Comparison of ENCODE assay signal across 20 cellular contexts in genomic region chr12:53808023-53808705, GRCh38. TPM values are rescaled to one million over a fixed set of nuclear protein-coding genes. Genes with fewer than 3 reads are reported as not detected.
DNase-seq lines count a peak whose midpoint lies in the region; TF ChIP-seq lines count a peak whose summit lies in the region.
"Had no signal": no experiment of that assay in that cellular context is flagged by ENCODE, and none has a peak within 500 bp of the region (broad histone marks: within the 10 kb centered on the region; RNA-seq: fewer than 3 reads in every experiment).

No MANE protein-coding gene starts in this region.

- H3K27me3 ChIP-seq in hepatocyte = peaks cover 32% of the 10 kb centered on the region
- H3K27me3 ChIP-seq in liver (ENCODE audit: control insufficient read depth in 4 of 4, insufficient read depth in 4 of 4, low read length in 3 of 4) = no peaks in the 10 kb centered on the region

- no peak overlapping the region for H3K9ac ChIP-seq in liver (ENCODE audit: low read depth in 1 of 2, low read length in 2 of 2)

- H3K79me2 ChIP-seq in hepatocyte = no peaks in the 10 kb centered on the region

- no peak overlapping the region for H2AFZ ChIP-seq in hepatocyte

- 71% methylated on average over 5 of the region's 5 CpGs for WGBS in hepatocyte (ENCODE audit: low lambda C conversion rate, missing lambda C conversion rate)
- WGBS in liver = 58% methylated on average over 5 of the region's 5 CpGs

- H3K4me1 ChIP-seq in hepatocyte (ENCODE audit: insufficient read depth) (no peaks in the 10 kb centered on the region), liver (ENCODE audit: control insufficient read depth in 4 of 4, insufficient read depth in 4 of 4, low read length in 3 of 4) (peaks cover 2 to 12% (median 4%) of the 10 kb centered on the region in 4 donors)
- H3K4me1 ChIP-seq: BE2C had no signal

- H3K9me3 ChIP-seq in hepatocyte (ENCODE audit: low read depth) = no peaks in the 10 kb centered on the region
- H3K9me3 ChIP-seq in liver (ENCODE audit: control insufficient read depth in 4 of 4, low read length in 3 of 4) = no peaks in the 10 kb centered on the region
- H3K9me3 ChIP-seq: BE2C had no signal

- TF ChIP-seq RAD21 in liver (IDR thresholded peaks at IDR 0.05) = peak in 1 of 2 donors; percentile 33

- no peak overlapping the region for H3K4me3 ChIP-seq in hepatocyte
- no peak overlapping the region for H3K4me3 ChIP-seq in liver (ENCODE audit: low read depth in 1 of 3, low read length in 3 of 3)

- no peaks in the 10 kb centered on the region for H3K36me3 ChIP-seq in hepatocyte (replicated peaks; ENCODE audit: insufficient read depth, low read depth)
- H3K36me3 ChIP-seq in liver (ENCODE audit: control insufficient read depth in 4 of 4, insufficient read depth in 3 of 4, low read depth in 1 of 4, low read length in 3 of 4) = no peaks in the 10 kb centered on the region
- H3K36me3 ChIP-seq: BE2C had no signal

- TF ChIP-seq CTCF in hepatocyte (IDR thresholded peaks at IDR 0.05; ENCODE audit: poor library complexity) (no peak), liver (IDR thresholded peaks at IDR 0.05; ENCODE audit: low read depth, low read length, missing input control) (no peak)

- in situ Hi-C loops in G401 (cut with HindIII; ENCODE audit: low sequenced_read_pairs) = no loop called here

- no peaks in the 10 kb centered on the region for H4K20me1 ChIP-seq in hepatocyte (ENCODE audit: insufficient read depth, poor library complexity, severe bottlenecking)

- peak in 40 of 61 donors; percentile 2 to 75 (median 27) for DNase-seq in caudate nucleus (lab: John Stamatoyannopoulos, UW)
- peak; percentile 12 for DNase-seq in hepatocyte (ENCODE audit: low spot score)
- DNase-seq in G401 (ENCODE audit: low spot score) = no peak
- no peak for DNase-seq in NCI-H1436 (lab: John Stamatoyannopoulos, UW)
- DNase-seq in pons (ENCODE audit: low spot score) = no peak
- DNase-seq in NCI-H2171 treated with DMSO at 0.1 percent for 48 hours (lab: John Stamatoyannopoulos, UW) = no peak
- DNase-seq: ACHN; BE2C; C1 segment of cervical spinal cord; CD4-positive, CD25-positive, alpha-beta regulatory T cell; CD8-positive, alpha-beta memory T cell; COR-L47; DMS 273 treated with DMSO at 0.1 percent for 48 hours; DMS53; DND-41; EL; GOT3; H7 had no signal

- no peak overlapping the region for H3K4me2 ChIP-seq in hepatocyte

- no peaks in the 10 kb centered on the region for H3K9me2 ChIP-seq in hepatocyte (replicated peaks; ENCODE audit: insufficient read depth)

- H3K27ac ChIP-seq in caudate nucleus (ENCODE audit: low read depth, low read length) = no peak overlapping the region
- no peak overlapping the region for H3K27ac ChIP-seq in hepatocyte
- peak overlapping the region; percentile 7 to 15 for H3K27ac ChIP-seq in liver (ENCODE audit: low read depth in 1 of 2, low read length in 2 of 2)

TF ChIP-seq in liver, 16 proteins besides CTCF, POLR2A, EP300 and RAD21:
- no peak for TF ChIP-seq ATF3 (IDR thresholded peaks at IDR 0.05)
- TF ChIP-seq HNF4G (IDR thresholded peaks at IDR 0.05) = no peak
- no peak for TF ChIP-seq GABPA (IDR thresholded peaks at IDR 0.05 in 1 of 2, conservative IDR thresholded peaks at IDR 0.05 in 1 of 2)
- peak; percentile 74 to 87 for TF ChIP-seq HNF4A (conservative IDR thresholded peaks at IDR 0.05)
- peak; percentile 94 to 95 for TF ChIP-seq RXRA (IDR thresholded peaks at IDR 0.05)
- no peak for TF ChIP-seq EGR1 (IDR thresholded peaks at IDR 0.05; ENCODE audit: low read depth in 2 of 2)
- no peak for TF ChIP-seq FOXA2 (IDR thresholded peaks at IDR 0.05)
- peak; percentile 18 for TF ChIP-seq FOXA1 (IDR thresholded peaks at IDR 0.05)
- TF ChIP-seq TAF1 (conservative IDR thresholded peaks at IDR 0.05) = no peak
- peak; percentile 43 for TF ChIP-seq MAX (IDR thresholded peaks at IDR 0.05)
- peak; percentile 24 for TF ChIP-seq NR2F2 (IDR thresholded peaks at IDR 0.05)
- peak in 1 of 2 donors; percentile 61 for TF ChIP-seq JUND (IDR thresholded peaks at IDR 0.05)
- TF ChIP-seq YY1 (IDR thresholded peaks at IDR 0.05) = peak; percentile 37
- peak; percentile 28 for TF ChIP-seq ZBTB33 (IDR thresholded peaks at IDR 0.05)
- peak; percentile 76 for TF ChIP-seq SP1 (IDR thresholded peaks at IDR 0.05)

RNA-seq across cellular contexts. Expression of gene CISTR, which starts 56.4 kb away (rescaled TPM):
- total RNA-seq in hepatocyte = not detected in 2 replicates
- not detected in 2 replicates for polyA plus RNA-seq in hepatocyte
- not detected for total RNA-seq in liver
- not detected for polyA plus RNA-seq in liver
- not detected in 2 replicates for total RNA-seq in G401 (2014; rRNA removed; shearing (Covaris generic))
- total RNA-seq: CD4-positive, CD25-positive, alpha-beta regulatory T cell; CD8-positive, alpha-beta memory T cell; H7; HT-29 had no signal
- polyA plus RNA-seq: CD4-positive, CD25-positive, alpha-beta regulatory T cell; CD8-positive, alpha-beta memory T cell had no signal

Comparison
In these comparisons a context has a peak if more than half of its experiments do, and no peak if none do; other contexts are left out.
1. DNase-seq: peak in caudate nucleus (40 of 61) and hepatocyte (single experiment); none in G401 (single experiment), NCI-H1436 (single experiment), pons (single experiment) and NCI-H2171 treated with DMSO at 0.1 percent for 48 hours (single experiment).
2. H3K27ac ChIP-seq: peak in liver (2 of 2); none in caudate nucleus (single experiment) and hepatocyte (single experiment).